ENCODE assay signal across 21 cellular contexts in the genomic region with DNA sequence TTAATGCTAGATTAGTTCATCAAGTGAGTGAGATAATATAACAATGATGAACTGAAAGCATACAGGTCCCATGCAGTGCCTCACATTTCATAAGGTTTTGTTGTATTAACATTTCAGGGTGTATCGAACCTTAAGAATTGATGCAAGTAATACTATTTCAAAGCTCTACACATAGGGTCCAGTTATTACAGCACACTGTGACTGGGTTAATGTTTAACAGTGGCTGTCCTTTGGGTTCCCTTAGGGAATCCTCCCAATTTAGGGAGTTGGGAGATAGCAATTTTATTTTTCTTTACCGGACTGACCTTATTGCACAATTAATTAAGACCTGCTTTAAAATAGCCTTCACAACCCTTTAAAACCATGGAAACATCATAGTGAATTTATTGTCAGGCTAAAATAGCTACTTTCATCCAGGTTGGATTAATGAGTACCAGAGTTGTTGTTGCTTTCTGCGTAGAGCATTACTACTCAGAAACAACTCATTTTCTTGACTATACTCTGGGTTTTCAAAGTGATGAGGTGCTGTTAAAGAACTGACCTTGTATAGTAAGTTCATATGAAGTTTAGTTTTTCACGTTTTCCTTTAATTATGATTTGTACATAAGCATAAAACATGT.
A peak's percentile ranks its signal among the peaks of the same experiment; 100 is the strongest.
DNase-seq lines count a peak whose midpoint lies in the region; TF ChIP-seq lines count a peak whose summit lies in the region.
"Had no signal": no experiment of that assay in that cellular context is flagged by ENCODE, and none has a peak within 500 bp of the region (broad histone marks: within the 10 kb centered on the region; RNA-seq: fewer than 3 reads in every experiment).

No MANE protein-coding gene starts in this region.

- no peak for TF ChIP-seq CTCF in hepatocyte (IDR thresholded peaks at IDR 0.05; ENCODE audit: poor library complexity)
- no peak for TF ChIP-seq CTCF in liver (IDR thresholded peaks at IDR 0.05; ENCODE audit: low read depth, low read length, missing input control)
- no peak for TF ChIP-seq CTCF in tibial nerve (IDR thresholded peaks at IDR 0.05)

- no peak for TF ChIP-seq POLR2A in tibial nerve (IDR thresholded peaks at IDR 0.05)

- H3K79me2 ChIP-seq in hepatocyte = peaks cover 3% of the 10 kb centered on the region

- WGBS in hepatocyte (ENCODE audit: low lambda C conversion rate, missing lambda C conversion rate) = 46% methylated on average over 4 of the region's 4 CpGs
- WGBS in liver = 36% methylated on average over 4 of the region's 4 CpGs
- WGBS in tibial nerve, 2 donors = 65 to 66% methylated on average over 4 of the region's 4 CpGs

- H2AFZ ChIP-seq in hepatocyte = peak overlapping the region; percentile 9
- H2AFZ ChIP-seq in neuron (ENCODE audit: low read depth, low read length) = peak overlapping the region; percentile 55

- no peak for TF ChIP-seq EP300 in tibial nerve (IDR thresholded peaks at IDR 0.05)

- H3K4me3 ChIP-seq in HUES48 (ENCODE audit: low read depth, low read length) (no peak overlapping the region), hepatocyte (no peak overlapping the region), liver (ENCODE audit: low read depth in 1 of 3, low read length in 3 of 3) (no peak overlapping the region), neuron (ENCODE audit: low read length) (no peak overlapping the region), tibial nerve (no peak overlapping the region)
- H3K4me3 ChIP-seq: A549, SJCRH30 had no signal

- DNase-seq in hepatocyte (ENCODE audit: low spot score) (no peak), tibial nerve (ENCODE audit: low spot score in 2 of 2) (no peak), LoVo (ENCODE audit: low spot score) (no peak)
- no peak for DNase-seq in stimulated activated CD4-positive, alpha-beta T cell treated with anti-CD3 and anti-CD28 coated beads, Interleukin-2, amount 100 ng/mL, for 48 hours
- DNase-seq: AML-193; CD4-positive, alpha-beta memory T cell; COR-L47; DMS79 treated with DMSO at 0.1 percent for 48 hours; GF-D8; Karpas-422; NCI-H1092 treated with DMSO at 0.1 percent for 48 hours; NCI-H1436; NCI-H2081 treated with DMSO at 0.1 percent for 48 hours; NCI-H446; NCI-H774; PC-3; SJCRH30 had no signal

- H3K36me3 ChIP-seq in HUES48 (ENCODE audit: control insufficient read depth, insufficient read depth, low read length) (no peaks in the 10 kb centered on the region), hepatocyte (replicated peaks; ENCODE audit: insufficient read depth, low read depth) (no peaks in the 10 kb centered on the region), liver (ENCODE audit: control insufficient read depth in 4 of 4, insufficient read depth in 3 of 4, low read depth in 1 of 4, low read length in 3 of 4) (no peaks in the 10 kb centered on the region), neuron (ENCODE audit: insufficient read depth, low read length) (no peaks in the 10 kb centered on the region), tibial nerve (no peaks in the 10 kb centered on the region)

- no peak for TF ChIP-seq RAD21 in liver (IDR thresholded peaks at IDR 0.05)

- H3K9me2 ChIP-seq in hepatocyte (replicated peaks; ENCODE audit: insufficient read depth) = no peaks in the 10 kb centered on the region

- peak overlapping the region; percentile 70 for H3K4me2 ChIP-seq in hepatocyte

- H3K27ac ChIP-seq in HUES48 (ENCODE audit: low read depth, low read length) (peak overlapping the region; percentile 85), hepatocyte (peak overlapping the region; percentile 94), liver (ENCODE audit: low read depth in 1 of 2, low read length in 2 of 2) (peak overlapping the region; percentile 54 to 58), tibial nerve (no peak overlapping the region)
- H3K27ac ChIP-seq: A549, SJCRH30 had no signal

- no peak overlapping the region for H3K9ac ChIP-seq in HUES48 (ENCODE audit: low read depth, low read length)
- H3K9ac ChIP-seq in liver (ENCODE audit: low read depth in 1 of 2, low read length in 2 of 2) = peak overlapping the region in 1 of 2 donors; percentile 13

- H3K4me1 ChIP-seq in HUES48 (ENCODE audit: control insufficient read depth, insufficient read depth, low read length) (peaks cover 17% of the 10 kb centered on the region), hepatocyte (ENCODE audit: insufficient read depth) (peaks cover 3% of the 10 kb centered on the region), liver (ENCODE audit: control insufficient read depth in 4 of 4, insufficient read depth in 4 of 4, low read length in 3 of 4) (peaks cover 0 to 26% (median 23%) of the 10 kb centered on the region in 4 donors), neuron (ENCODE audit: insufficient read depth, low read length) (peaks cover 14% of the 10 kb centered on the region), tibial nerve (no peaks in the 10 kb centered on the region)

- H3K27me3 ChIP-seq in HUES48 (ENCODE audit: control insufficient read depth, insufficient read depth, low read length) (no peaks in the 10 kb centered on the region), hepatocyte (no peaks in the 10 kb centered on the region), liver (ENCODE audit: control insufficient read depth in 4 of 4, insufficient read depth in 4 of 4, low read length in 3 of 4) (no peaks in the 10 kb centered on the region), neuron (ENCODE audit: insufficient read depth, low read length) (no peaks in the 10 kb centered on the region), tibial nerve (no peaks in the 10 kb centered on the region)
- H3K27me3 ChIP-seq: SJCRH30 had no signal

- H3K9me3 ChIP-seq in HUES48 (ENCODE audit: control insufficient read depth, insufficient read depth, low read length) = no peaks in the 10 kb centered on the region
- no peaks in the 10 kb centered on the region for H3K9me3 ChIP-seq in hepatocyte (ENCODE audit: low read depth)
- no peaks in the 10 kb centered on the region for H3K9me3 ChIP-seq in liver (ENCODE audit: control insufficient read depth in 4 of 4, low read length in 3 of 4)
- H3K9me3 ChIP-seq in neuron (ENCODE audit: low read length) = no peaks in the 10 kb centered on the region
- H3K9me3 ChIP-seq in tibial nerve = no peaks in the 10 kb centered on the region
- H3K9me3 ChIP-seq: A549, SJCRH30 had no signal

- no peaks in the 10 kb centered on the region for H4K20me1 ChIP-seq in hepatocyte (ENCODE audit: insufficient read depth, poor library complexity, severe bottlenecking)

TF ChIP-seq in liver, 16 proteins besides CTCF, POLR2A, EP300 and RAD21:
- TF ChIP-seq EGR1 (IDR thresholded peaks at IDR 0.05; ENCODE audit: low read depth in 2 of 2) (no peak), HNF4G (IDR thresholded peaks at IDR 0.05) (no peak), YY1 (IDR thresholded peaks at IDR 0.05) (no peak), NR2F2 (IDR thresholded peaks at IDR 0.05) (no peak), SP1 (IDR thresholded peaks at IDR 0.05) (peak; percentile 43), REST (IDR thresholded peaks at IDR 0.05) (no peak), JUND (IDR thresholded peaks at IDR 0.05) (no peak), TAF1 (conservative IDR thresholded peaks at IDR 0.05) (no peak), FOXA2 (IDR thresholded peaks at IDR 0.05) (no peak), HNF4A (conservative IDR thresholded peaks at IDR 0.05) (peak; percentile 27 to 31), RXRA (IDR thresholded peaks at IDR 0.05) (peak in 1 of 2 donors; percentile 10), FOXA1 (IDR thresholded peaks at IDR 0.05) (no peak)
- TF ChIP-seq, protein P1, sequence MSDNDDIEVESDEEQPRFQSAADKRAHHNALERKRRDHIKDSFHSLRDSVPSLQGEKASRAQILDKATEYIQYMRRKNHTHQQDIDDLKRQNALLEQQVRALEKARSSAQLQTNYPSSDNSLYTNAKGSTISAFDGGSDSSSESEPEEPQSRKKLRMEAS (IDR thresholded peaks at IDR 0.05) = no peak
- TF ChIP-seq, protein P2, sequence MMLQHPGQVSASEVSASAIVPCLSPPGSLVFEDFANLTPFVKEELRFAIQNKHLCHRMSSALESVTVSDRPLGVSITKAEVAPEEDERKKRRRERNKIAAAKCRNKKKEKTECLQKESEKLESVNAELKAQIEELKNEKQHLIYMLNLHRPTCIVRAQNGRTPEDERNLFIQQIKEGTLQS (IDR thresholded peaks at IDR 0.05) = no peak
TF ChIP-seq in liver: peak in this region for 3.

Comparison
In these comparisons a context has a peak if more than half of its experiments do, and no peak if none do; other contexts are left out.
1. H3K27ac ChIP-seq: peak in HUES48 (single experiment), hepatocyte (single experiment) and liver (2 of 2); none in tibial nerve (0 of 4).